ENCODE assay signal across 11 cellular contexts in genomic region chr14:36976571-36977023, GRCh38.
DNase-seq lines count a peak whose midpoint lies in the region; ATAC-seq, FAIRE-seq and TF ChIP-seq lines count a peak whose summit lies in the region.
"Had no signal": no experiment of that assay in that cellular context is flagged by ENCODE, and none has a peak within 500 bp of the region (broad histone marks: within the 10 kb centered on the region; RNA-seq: fewer than 3 reads in every experiment).

No MANE protein-coding gene starts in this region.

- H3K27me3 ChIP-seq in keratinocyte (ENCODE audit: control insufficient read depth, extremely low read depth, insufficient read depth, low read length): no peaks in the 10 kb centered on the region
- no peaks in the 10 kb centered on the region for H3K27me3 ChIP-seq in lower lobe of right lung (ENCODE audit: low read depth)

- H2AFZ ChIP-seq in keratinocyte (ENCODE audit: control insufficient read depth, low read length): peak overlapping the region; percentile 42

- intact Hi-C loops in lower lobe of right lung (cut with DNase I): no loop called here

- no peak overlapping the region for H3K4me2 ChIP-seq in keratinocyte (ENCODE audit: control insufficient read depth, extremely low read depth, insufficient read depth, low read depth, low read length)

- H3K9ac ChIP-seq in keratinocyte (ENCODE audit: control insufficient read depth, extremely low read depth, insufficient read depth, low read length): no peak overlapping the region

- H4K20me1 ChIP-seq in keratinocyte (ENCODE audit: control insufficient read depth, extremely low read depth, insufficient read depth, low read length): no peaks in the 10 kb centered on the region

- ATAC-seq in lower lobe of right lung: no peak
- ATAC-seq: activated naive CD8-positive, alpha-beta T cell treated with anti-CD3 and anti-CD28 coated beads, Interleukin-2, amount 50 U/mL, for 24 hours had no signal

- dilution Hi-C loops in keratinocyte (cut with MboI; ENCODE audit: extremely low pct_ligation_motif_present, low sequenced_read_pairs): no loop called here

- peak; percentile 4 for DNase-seq in DMS53 treated with DMSO at 0.1 percent for 48 hours (lab: John Stamatoyannopoulos, UW; ENCODE audit: unreplicated experiment)
- peak; percentile 58 for DNase-seq in LHCN-M2 (ENCODE audit: low read depth)
- DNase-seq in amniotic epithelial cell (ENCODE audit: low read depth): peak; percentile 46
- no peak for DNase-seq in keratinocyte (ENCODE audit: low read depth, low spot score)
- DNase-seq in lower lobe of right lung: no peak
- DNase-seq in NAMALWA (ENCODE audit: low spot score): no peak
- no peak for DNase-seq in NOMO-1 treated with DMSO at 0.1 percent for 48 hours (lab: John Stamatoyannopoulos, UW; ENCODE audit: unreplicated experiment)
- DNase-seq in Ammon's horn (ENCODE audit: low spot score): no peak
- DNase-seq: activated CD8-positive, alpha-beta memory T cell treated with anti-CD3 and anti-CD28 coated beads for 24 hours; activated naive CD8-positive, alpha-beta T cell treated with anti-CD3 and anti-CD28 coated beads, Interleukin-2, amount 50 U/mL, for 24 hours; NCI-H1436 treated with DMSO at 0.1 percent for 48 hours had no signal

- H3K4me1 ChIP-seq in keratinocyte (ENCODE audit: control insufficient read depth, extremely low read depth, insufficient read depth, low read length) (peaks cover 28% of the 10 kb centered on the region), lower lobe of right lung (no peaks in the 10 kb centered on the region)

- no peak overlapping the region for H3K27ac ChIP-seq in keratinocyte (ENCODE audit: control insufficient read depth, insufficient read depth, low read length)
- H3K27ac ChIP-seq in lower lobe of right lung: no peak overlapping the region

- H3K9me3 ChIP-seq in keratinocyte (ENCODE audit: control insufficient read depth, low read depth, low read length) (no peaks in the 10 kb centered on the region), lower lobe of right lung (no peaks in the 10 kb centered on the region)

- H3K4me3 ChIP-seq in keratinocyte (ENCODE audit: control insufficient read depth in 2 of 3, extremely low read depth in 1 of 3, insufficient read depth in 2 of 3, low read depth in 1 of 3, low read length in 3 of 3) (no peak overlapping the region), lower lobe of right lung (no peak overlapping the region)

- H3K9me1 ChIP-seq in keratinocyte (ENCODE audit: control insufficient read depth, extremely low read depth, insufficient read depth, low read length): no peaks in the 10 kb centered on the region

- H3K79me2 ChIP-seq in keratinocyte (ENCODE audit: control insufficient read depth, insufficient read depth, low read length): no peaks in the 10 kb centered on the region

- H3K36me3 ChIP-seq in keratinocyte (ENCODE audit: control insufficient read depth in 2 of 2, extremely low read depth in 1 of 2, insufficient read depth in 2 of 2, low read length in 2 of 2) (no peaks in the 10 kb centered on the region), lower lobe of right lung (no peaks in the 10 kb centered on the region)

- FAIRE-seq in keratinocyte (lab: Jason Lieb, UNC): peak; percentile 46

- no peak for TF ChIP-seq CTCF in keratinocyte (optimal IDR thresholded peaks at IDR 0.05 in 1 of 3, IDR thresholded peaks at IDR 0.05 in 1 of 3, conservative IDR thresholded peaks at IDR 0.05 in 1 of 3; ENCODE audit: extremely low read depth in 1 of 3, insufficient read depth in 2 of 3, low read length in 3 of 3)
- TF ChIP-seq CTCF in lower lobe of right lung (IDR thresholded peaks at IDR 0.05): no peak

Comparison
In these comparisons a context has a peak if more than half of its experiments do, and no peak if none do; other contexts are left out.
1. DNase-seq: peak in DMS53 treated with DMSO at 0.1 percent for 48 hours (single experiment), LHCN-M2 (single experiment) and amniotic epithelial cell (single experiment); none in keratinocyte (single experiment), lower lobe of right lung (single experiment), NAMALWA (single experiment), NOMO-1 treated with DMSO at 0.1 percent for 48 hours (single experiment) and Ammon's horn (single experiment).